ENCODE assay signal across 8 cellular contexts in the genomic region with DNA sequence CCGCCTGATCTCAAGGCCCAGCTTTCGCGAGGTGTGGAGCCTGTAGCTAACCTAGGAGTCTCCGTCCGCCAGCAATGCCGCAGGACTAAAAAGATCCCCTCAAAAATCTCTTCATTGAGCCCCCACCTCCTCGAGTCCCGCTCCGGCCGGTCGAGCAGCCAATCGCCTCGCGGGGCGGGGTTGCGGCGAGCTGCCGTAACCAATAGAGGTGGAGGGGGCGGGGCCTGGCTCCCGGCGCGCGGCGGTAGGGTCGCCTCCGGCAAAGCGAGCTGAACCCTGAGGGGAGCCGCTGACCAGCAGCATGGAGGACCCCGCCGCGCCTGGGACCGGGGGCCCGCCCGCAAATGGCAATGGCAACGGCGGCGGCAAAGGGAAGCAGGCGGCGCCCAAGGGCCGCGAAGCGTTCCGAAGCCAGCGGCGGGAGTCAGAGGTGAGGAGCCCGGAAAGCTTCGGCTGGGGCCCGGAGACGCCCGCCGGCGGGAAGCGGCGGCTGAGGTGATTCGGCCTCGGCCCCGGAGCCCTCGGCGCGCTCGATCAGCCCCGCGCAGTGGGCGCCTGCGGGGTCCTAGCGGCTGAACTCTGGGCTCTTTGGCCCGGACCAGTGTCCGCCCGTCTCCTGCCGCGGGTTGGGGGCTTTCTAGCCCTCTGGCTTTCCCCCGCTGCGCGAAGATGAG. TPM values are rescaled to one million over a fixed set of nuclear protein-coding genes. Genes with fewer than 3 reads are reported as not detected.
DNase-seq lines count a peak whose midpoint lies in the region; ATAC-seq, FAIRE-seq and TF ChIP-seq lines count a peak whose summit lies in the region.

A gene with protein sequence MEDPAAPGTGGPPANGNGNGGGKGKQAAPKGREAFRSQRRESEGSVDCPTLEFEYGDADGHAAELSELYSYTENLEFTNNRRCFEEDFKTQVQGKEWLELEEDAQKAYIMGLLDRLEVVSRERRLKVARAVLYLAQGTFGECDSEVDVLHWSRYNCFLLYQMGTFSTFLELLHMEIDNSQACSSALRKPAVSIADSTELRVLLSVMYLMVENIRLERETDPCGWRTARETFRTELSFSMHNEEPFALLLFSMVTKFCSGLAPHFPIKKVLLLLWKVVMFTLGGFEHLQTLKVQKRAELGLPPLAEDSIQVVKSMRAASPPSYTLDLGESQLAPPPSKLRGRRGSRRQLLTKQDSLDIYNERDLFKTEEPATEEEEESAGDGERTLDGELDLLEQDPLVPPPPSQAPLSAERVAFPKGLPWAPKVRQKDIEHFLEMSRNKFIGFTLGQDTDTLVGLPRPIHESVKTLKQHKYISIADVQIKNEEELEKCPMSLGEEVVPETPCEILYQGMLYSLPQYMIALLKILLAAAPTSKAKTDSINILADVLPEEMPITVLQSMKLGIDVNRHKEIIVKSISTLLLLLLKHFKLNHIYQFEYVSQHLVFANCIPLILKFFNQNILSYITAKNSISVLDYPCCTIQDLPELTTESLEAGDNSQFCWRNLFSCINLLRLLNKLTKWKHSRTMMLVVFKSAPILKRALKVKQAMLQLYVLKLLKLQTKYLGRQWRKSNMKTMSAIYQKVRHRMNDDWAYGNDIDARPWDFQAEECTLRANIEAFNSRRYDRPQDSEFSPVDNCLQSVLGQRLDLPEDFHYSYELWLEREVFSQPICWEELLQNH (plus strand): TSS at position 261 of the 674 bp plus-strand sequence. CDS start 41 bp downstream, at position 302.

- no peaks in the 10 kb centered on the region for H3K36me3 ChIP-seq in bronchial epithelial cell (ENCODE audit: control insufficient read depth, insufficient read depth, low read length)

- H3K4me3 ChIP-seq in AG10803 (ENCODE audit: low read length) (peak within 1 kb of the TSS; percentile 87), WI38 (ENCODE audit: low read depth, low read length) (peak within 1 kb of the TSS; percentile 81), bronchial epithelial cell (ENCODE audit: low read depth, low read length) (peak within 1 kb of the TSS; percentile 64)

- FAIRE-seq in bronchial epithelial cell (lab: Jason Lieb, UNC) = no peak

- DNase-seq in AG10803 (ENCODE audit: low read depth) = peak; percentile 62
- peak; percentile 94 for DNase-seq in NCI-H2227 (lab: John Stamatoyannopoulos, UW; ENCODE audit: unreplicated experiment)
- peak; percentile 62 for DNase-seq in bronchial epithelial cell (ENCODE audit: low read depth)
- DNase-seq in inferior parietal cortex (ENCODE audit: extremely low spot score) = peak; percentile 81
- peak; percentile 84 to 96 for DNase-seq in stimulated activated CD4-positive, alpha-beta T cell treated with anti-CD3 and anti-CD28 coated beads, Interleukin-12 subunit alpha, Interleukin-12 subunit beta, amount 100 ng/mL, for 24 hours (ENCODE audit: low read depth in 2 of 2)

- ATAC-seq in GM19023 (IDR thresholded peaks at IDR 0.05; ENCODE audit: unreplicated experiment) (peak; percentile 98), HG03175 (IDR thresholded peaks at IDR 0.05; ENCODE audit: unreplicated experiment) (peak; percentile 95)

- H3K27me3 ChIP-seq in bronchial epithelial cell (ENCODE audit: control insufficient read depth, insufficient read depth, low read length) = no peaks in the 10 kb centered on the region

- TF ChIP-seq CTCF in AG10803 (conservative IDR thresholded peaks at IDR 0.05; ENCODE audit: low read length) (no peak), WI38 (IDR thresholded peaks at IDR 0.05; ENCODE audit: low read depth, low read length) (no peak), bronchial epithelial cell (IDR thresholded peaks at IDR 0.05; ENCODE audit: insufficient read depth, low read length, severe bottlenecking) (no peak)

RNA-seq across cellular contexts. Expression of the gene that starts here (rescaled TPM):
- 5.2 and 6.8 TPM in 2 replicates for total RNA-seq in bronchial epithelial cell

Comparison
In these comparisons a context has a peak if more than half of its experiments do, and no peak if none do; other contexts are left out.
1. Peak in every context shown above with its lines: DNase-seq, ATAC-seq and H3K4me3 ChIP-seq.